In the genomic region with DNA sequence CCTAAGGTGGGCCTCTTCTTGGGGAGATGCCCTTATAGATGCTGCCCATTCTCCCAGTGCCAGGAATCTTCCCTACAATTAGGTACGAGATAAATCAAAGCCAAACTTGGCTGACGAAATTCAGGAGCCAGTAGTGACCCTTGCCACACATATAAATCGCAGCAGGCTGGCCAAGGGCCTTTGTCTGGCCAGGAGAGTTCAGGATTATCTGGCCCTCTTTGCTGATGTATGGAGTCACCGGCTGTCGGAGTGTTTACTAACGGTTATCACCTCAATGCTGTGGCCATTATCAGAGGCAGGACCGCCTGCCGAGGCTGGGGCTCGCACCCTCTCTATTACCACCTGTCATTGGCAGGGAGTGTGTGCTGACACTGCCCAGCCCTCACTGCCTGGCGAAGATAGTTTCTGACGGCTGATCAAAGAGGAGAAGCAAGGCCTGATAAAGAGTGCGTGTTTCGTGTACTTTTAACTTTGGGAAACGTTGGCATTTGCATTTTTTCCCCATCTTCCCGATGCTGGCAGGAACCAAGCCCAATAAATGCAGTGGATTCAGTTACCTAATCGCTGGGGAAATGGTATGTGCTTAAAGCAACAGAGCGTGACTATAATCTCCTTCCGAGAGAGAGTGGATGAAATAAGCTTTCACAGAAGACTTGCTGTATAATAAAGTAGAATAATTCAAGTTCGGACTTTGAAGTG, we compare ENCODE assay signal across 1 cellular context.
A peak's percentile ranks its signal among the peaks of the same experiment; 100 is the strongest.
TF ChIP-seq lines count a peak whose summit lies in the region.

No MANE protein-coding gene starts in this region.

TF ChIP-seq in HepG2, 621 proteins besides CTCF, POLR2A, EP300 and RAD21 (continued from another document and continues in another):
- TF ChIP-seq, protein P1, sequence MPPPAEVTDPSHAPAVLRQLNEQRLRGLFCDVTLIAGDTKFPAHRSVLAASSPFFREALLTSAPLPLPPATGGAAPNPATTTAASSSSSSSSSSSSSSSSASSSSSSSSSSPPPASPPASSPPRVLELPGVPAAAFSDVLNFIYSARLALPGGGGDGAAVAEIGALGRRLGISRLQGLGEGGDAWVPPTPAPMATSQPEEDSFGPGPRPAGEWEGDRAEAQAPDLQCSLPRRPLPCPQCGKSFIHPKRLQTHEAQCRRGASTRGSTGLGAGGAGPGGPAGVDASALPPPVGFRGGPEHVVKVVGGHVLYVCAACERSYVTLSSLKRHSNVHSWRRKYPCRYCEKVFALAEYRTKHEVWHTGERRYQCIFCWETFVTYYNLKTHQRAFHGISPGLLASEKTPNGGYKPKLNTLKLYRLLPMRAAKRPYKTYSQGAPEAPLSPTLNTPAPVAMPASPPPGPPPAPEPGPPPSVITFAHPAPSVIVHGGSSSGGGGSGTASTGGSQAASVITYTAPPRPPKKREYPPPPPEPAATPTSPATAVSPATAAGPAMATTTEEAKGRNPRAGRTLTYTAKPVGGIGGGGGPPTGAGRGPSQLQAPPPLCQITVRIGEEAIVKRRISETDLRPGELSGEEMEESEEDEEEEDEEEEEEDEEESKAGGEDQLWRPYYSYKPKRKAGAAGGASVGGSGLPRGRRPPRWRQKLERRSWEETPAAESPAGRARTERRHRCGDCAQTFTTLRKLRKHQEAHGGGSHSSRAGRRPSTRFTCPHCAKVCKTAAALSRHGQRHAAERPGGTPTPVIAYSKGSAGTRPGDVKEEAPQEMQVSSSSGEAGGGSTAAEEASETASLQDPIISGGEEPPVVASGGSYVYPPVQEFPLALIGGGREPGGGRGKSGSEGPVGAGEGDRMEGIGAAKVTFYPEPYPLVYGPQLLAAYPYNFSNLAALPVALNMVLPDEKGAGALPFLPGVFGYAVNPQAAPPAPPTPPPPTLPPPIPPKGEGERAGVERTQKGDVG (CRISPR knock-in tag; IDR thresholded peaks at IDR 0.05; ENCODE audit: borderline replicate concordance) = peak; percentile 95; the same call in 1 of the 2 replicates
- no peak for TF ChIP-seq ZFP36L1 (CRISPR knock-in tag; IDR thresholded peaks at IDR 0.05)
- TF ChIP-seq, protein P2, sequence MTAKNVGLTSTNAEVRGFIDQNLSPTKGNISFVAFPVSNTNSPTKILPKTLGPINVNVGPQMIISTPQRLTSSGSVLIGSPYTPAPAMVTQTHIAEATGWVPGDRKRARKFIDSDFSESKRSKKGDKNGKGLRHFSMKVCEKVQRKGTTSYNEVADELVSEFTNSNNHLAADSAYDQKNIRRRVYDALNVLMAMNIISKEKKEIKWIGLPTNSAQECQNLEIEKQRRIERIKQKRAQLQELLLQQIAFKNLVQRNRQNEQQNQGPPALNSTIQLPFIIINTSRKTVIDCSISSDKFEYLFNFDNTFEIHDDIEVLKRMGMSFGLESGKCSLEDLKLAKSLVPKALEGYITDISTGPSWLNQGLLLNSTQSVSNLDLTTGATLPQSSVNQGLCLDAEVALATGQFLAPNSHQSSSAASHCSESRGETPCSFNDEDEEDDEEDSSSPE (CRISPR knock-in tag; IDR thresholded peaks at IDR 0.05) = peak; percentile 51; the same call in 1 of the 2 replicates
- TF ChIP-seq GLI4 (CRISPR knock-in tag; IDR thresholded peaks at IDR 0.05; ENCODE audit: borderline replicate concordance) = no peak; the same call in 1 of the 2 replicates
- TF ChIP-seq, protein P3, sequence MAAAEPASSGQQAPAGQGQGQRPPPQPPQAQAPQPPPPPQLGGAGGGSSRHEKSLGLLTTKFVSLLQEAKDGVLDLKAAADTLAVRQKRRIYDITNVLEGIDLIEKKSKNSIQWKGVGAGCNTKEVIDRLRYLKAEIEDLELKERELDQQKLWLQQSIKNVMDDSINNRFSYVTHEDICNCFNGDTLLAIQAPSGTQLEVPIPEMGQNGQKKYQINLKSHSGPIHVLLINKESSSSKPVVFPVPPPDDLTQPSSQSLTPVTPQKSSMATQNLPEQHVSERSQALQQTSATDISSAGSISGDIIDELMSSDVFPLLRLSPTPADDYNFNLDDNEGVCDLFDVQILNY (CRISPR knock-in tag; conservative IDR thresholded peaks at IDR 0.05) = 0 out of 2 replicates have a peak, but pooled peaks have one; percentile 25
- peak; percentile 96 for TF ChIP-seq RXRB (CRISPR knock-in tag; IDR thresholded peaks at IDR 0.05; ENCODE audit: borderline replicate concordance)
- TF ChIP-seq ZSCAN9 (CRISPR knock-in tag; IDR thresholded peaks at IDR 0.05; ENCODE audit: borderline replicate concordance) = 0 out of 2 replicates have a peak, but pooled peaks have one; percentile 54
- TF ChIP-seq, protein P4, sequence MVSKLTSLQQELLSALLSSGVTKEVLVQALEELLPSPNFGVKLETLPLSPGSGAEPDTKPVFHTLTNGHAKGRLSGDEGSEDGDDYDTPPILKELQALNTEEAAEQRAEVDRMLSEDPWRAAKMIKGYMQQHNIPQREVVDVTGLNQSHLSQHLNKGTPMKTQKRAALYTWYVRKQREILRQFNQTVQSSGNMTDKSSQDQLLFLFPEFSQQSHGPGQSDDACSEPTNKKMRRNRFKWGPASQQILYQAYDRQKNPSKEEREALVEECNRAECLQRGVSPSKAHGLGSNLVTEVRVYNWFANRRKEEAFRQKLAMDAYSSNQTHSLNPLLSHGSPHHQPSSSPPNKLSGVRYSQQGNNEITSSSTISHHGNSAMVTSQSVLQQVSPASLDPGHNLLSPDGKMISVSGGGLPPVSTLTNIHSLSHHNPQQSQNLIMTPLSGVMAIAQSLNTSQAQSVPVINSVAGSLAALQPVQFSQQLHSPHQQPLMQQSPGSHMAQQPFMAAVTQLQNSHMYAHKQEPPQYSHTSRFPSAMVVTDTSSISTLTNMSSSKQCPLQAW (CRISPR knock-in tag; IDR thresholded peaks at IDR 0.05) = peak; percentile 79
- peak; percentile 95 for TF ChIP-seq TCF7 (IDR thresholded peaks at IDR 0.05; ENCODE audit: low read depth)
- TF ChIP-seq, protein P5, sequence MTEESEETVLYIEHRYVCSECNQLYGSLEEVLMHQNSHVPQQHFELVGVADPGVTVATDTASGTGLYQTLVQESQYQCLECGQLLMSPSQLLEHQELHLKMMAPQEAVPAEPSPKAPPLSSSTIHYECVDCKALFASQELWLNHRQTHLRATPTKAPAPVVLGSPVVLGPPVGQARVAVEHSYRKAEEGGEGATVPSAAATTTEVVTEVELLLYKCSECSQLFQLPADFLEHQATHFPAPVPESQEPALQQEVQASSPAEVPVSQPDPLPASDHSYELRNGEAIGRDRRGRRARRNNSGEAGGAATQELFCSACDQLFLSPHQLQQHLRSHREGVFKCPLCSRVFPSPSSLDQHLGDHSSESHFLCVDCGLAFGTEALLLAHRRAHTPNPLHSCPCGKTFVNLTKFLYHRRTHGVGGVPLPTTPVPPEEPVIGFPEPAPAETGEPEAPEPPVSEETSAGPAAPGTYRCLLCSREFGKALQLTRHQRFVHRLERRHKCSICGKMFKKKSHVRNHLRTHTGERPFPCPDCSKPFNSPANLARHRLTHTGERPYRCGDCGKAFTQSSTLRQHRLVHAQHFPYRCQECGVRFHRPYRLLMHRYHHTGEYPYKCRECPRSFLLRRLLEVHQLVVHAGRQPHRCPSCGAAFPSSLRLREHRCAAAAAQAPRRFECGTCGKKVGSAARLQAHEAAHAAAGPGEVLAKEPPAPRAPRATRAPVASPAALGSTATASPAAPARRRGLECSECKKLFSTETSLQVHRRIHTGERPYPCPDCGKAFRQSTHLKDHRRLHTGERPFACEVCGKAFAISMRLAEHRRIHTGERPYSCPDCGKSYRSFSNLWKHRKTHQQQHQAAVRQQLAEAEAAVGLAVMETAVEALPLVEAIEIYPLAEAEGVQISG (CRISPR knock-in tag; IDR thresholded peaks at IDR 0.05) = peak; percentile 78
- TF ChIP-seq SALL2 (CRISPR knock-in tag; IDR thresholded peaks at IDR 0.05) = peak; percentile 93
- TF ChIP-seq, protein P6, sequence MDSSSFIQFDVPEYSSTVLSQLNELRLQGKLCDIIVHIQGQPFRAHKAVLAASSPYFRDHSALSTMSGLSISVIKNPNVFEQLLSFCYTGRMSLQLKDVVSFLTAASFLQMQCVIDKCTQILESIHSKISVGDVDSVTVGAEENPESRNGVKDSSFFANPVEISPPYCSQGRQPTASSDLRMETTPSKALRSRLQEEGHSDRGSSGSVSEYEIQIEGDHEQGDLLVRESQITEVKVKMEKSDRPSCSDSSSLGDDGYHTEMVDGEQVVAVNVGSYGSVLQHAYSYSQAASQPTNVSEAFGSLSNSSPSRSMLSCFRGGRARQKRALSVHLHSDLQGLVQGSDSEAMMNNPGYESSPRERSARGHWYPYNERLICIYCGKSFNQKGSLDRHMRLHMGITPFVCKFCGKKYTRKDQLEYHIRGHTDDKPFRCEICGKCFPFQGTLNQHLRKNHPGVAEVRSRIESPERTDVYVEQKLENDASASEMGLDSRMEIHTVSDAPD (CRISPR knock-in tag; IDR thresholded peaks at IDR 0.05) = peak; percentile 89; the same call in 1 of the 2 replicates
- no peak for TF ChIP-seq MATR3 (CRISPR knock-in tag; IDR thresholded peaks at IDR 0.05)
- TF ChIP-seq NR2F1 (CRISPR knock-in tag; IDR thresholded peaks at IDR 0.05) = peak in 1 of 2 experiments; percentile 24; a peak in 1 of 4 replicates
- TF ChIP-seq THAP11 (CRISPR knock-in tag; IDR thresholded peaks at IDR 0.05) = peak; percentile 61
- TF ChIP-seq SMAD1 (CRISPR knock-in tag; IDR thresholded peaks at IDR 0.05; ENCODE audit: borderline replicate concordance, low read depth) = peak; percentile 48; the same call in 1 of the 2 replicates
- TF ChIP-seq ARHGAP35 (CRISPR knock-in tag; IDR thresholded peaks at IDR 0.05; ENCODE audit: borderline replicate concordance) = no peak
- TF ChIP-seq PPARG (CRISPR knock-in tag; conservative IDR thresholded peaks at IDR 0.05) = peak; percentile 99
- no peak for TF ChIP-seq MTA3 (CRISPR knock-in tag; IDR thresholded peaks at IDR 0.05)
- TF ChIP-seq ZSCAN30 (CRISPR knock-in tag; IDR thresholded peaks at IDR 0.05) = no peak
- TF ChIP-seq, protein P7, sequence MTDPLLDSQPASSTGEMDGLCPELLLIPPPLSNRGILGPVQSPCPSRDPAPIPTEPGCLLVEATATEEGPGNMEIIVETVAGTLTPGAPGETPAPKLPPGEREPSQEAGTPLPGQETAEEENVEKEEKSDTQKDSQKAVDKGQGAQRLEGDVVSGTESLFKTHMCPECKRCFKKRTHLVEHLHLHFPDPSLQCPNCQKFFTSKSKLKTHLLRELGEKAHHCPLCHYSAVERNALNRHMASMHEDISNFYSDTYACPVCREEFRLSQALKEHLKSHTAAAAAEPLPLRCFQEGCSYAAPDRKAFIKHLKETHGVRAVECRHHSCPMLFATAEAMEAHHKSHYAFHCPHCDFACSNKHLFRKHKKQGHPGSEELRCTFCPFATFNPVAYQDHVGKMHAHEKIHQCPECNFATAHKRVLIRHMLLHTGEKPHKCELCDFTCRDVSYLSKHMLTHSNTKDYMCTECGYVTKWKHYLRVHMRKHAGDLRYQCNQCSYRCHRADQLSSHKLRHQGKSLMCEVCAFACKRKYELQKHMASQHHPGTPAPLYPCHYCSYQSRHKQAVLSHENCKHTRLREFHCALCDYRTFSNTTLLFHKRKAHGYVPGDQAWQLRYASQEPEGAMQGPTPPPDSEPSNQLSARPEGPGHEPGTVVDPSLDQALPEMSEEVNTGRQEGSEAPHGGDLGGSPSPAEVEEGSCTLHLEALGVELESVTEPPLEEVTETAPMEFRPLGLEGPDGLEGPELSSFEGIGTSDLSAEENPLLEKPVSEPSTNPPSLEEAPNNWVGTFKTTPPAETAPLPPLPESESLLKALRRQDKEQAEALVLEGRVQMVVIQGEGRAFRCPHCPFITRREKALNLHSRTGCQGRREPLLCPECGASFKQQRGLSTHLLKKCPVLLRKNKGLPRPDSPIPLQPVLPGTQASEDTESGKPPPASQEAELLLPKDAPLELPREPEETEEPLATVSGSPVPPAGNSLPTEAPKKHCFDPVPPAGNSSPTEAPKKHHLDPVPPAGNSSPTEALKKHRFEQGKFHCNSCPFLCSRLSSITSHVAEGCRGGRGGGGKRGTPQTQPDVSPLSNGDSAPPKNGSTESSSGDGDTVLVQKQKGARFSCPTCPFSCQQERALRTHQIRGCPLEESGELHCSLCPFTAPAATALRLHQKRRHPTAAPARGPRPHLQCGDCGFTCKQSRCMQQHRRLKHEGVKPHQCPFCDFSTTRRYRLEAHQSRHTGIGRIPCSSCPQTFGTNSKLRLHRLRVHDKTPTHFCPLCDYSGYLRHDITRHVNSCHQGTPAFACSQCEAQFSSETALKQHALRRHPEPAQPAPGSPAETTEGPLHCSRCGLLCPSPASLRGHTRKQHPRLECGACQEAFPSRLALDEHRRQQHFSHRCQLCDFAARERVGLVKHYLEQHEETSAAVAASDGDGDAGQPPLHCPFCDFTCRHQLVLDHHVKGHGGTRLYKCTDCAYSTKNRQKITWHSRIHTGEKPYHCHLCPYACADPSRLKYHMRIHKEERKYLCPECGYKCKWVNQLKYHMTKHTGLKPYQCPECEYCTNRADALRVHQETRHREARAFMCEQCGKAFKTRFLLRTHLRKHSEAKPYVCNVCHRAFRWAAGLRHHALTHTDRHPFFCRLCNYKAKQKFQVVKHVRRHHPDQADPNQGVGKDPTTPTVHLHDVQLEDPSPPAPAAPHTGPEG (CRISPR knock-in tag; IDR thresholded peaks at IDR 0.05) = no peak
- TF ChIP-seq, protein P8, sequence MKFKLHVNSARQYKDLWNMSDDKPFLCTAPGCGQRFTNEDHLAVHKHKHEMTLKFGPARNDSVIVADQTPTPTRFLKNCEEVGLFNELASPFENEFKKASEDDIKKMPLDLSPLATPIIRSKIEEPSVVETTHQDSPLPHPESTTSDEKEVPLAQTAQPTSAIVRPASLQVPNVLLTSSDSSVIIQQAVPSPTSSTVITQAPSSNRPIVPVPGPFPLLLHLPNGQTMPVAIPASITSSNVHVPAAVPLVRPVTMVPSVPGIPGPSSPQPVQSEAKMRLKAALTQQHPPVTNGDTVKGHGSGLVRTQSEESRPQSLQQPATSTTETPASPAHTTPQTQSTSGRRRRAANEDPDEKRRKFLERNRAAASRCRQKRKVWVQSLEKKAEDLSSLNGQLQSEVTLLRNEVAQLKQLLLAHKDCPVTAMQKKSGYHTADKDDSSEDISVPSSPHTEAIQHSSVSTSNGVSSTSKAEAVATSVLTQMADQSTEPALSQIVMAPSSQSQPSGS (CRISPR knock-in tag; IDR thresholded peaks at IDR 0.05) = peak; percentile 83
- no peak for TF ChIP-seq CHD4 (IDR thresholded peaks at IDR 0.05; ENCODE audit: borderline replicate concordance, low read length)
- 0 out of 2 replicates have a peak, but pooled peaks have one; percentile 23 for TF ChIP-seq ZNF3 (CRISPR knock-in tag; IDR thresholded peaks at IDR 0.05)
- TF ChIP-seq, protein P9, sequence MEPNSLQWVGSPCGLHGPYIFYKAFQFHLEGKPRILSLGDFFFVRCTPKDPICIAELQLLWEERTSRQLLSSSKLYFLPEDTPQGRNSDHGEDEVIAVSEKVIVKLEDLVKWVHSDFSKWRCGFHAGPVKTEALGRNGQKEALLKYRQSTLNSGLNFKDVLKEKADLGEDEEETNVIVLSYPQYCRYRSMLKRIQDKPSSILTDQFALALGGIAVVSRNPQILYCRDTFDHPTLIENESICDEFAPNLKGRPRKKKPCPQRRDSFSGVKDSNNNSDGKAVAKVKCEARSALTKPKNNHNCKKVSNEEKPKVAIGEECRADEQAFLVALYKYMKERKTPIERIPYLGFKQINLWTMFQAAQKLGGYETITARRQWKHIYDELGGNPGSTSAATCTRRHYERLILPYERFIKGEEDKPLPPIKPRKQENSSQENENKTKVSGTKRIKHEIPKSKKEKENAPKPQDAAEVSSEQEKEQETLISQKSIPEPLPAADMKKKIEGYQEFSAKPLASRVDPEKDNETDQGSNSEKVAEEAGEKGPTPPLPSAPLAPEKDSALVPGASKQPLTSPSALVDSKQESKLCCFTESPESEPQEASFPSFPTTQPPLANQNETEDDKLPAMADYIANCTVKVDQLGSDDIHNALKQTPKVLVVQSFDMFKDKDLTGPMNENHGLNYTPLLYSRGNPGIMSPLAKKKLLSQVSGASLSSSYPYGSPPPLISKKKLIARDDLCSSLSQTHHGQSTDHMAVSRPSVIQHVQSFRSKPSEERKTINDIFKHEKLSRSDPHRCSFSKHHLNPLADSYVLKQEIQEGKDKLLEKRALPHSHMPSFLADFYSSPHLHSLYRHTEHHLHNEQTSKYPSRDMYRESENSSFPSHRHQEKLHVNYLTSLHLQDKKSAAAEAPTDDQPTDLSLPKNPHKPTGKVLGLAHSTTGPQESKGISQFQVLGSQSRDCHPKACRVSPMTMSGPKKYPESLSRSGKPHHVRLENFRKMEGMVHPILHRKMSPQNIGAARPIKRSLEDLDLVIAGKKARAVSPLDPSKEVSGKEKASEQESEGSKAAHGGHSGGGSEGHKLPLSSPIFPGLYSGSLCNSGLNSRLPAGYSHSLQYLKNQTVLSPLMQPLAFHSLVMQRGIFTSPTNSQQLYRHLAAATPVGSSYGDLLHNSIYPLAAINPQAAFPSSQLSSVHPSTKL (CRISPR knock-in tag; IDR thresholded peaks at IDR 0.05) = peak; percentile 89
- TF ChIP-seq STAT5B (CRISPR knock-in tag; IDR thresholded peaks at IDR 0.05) = no peak
